In genomic region chr6:105191351-105191750, GRCh38 we compare ENCODE assay signal across 20 cellular contexts. TPM values are rescaled to one million over a fixed set of nuclear protein-coding genes. Genes with fewer than 3 reads are reported as not detected.
DNase-seq lines count a peak whose midpoint lies in the region; ATAC-seq and TF ChIP-seq lines count a peak whose summit lies in the region.
"Had no signal": no experiment of that assay in that cellular context is flagged by ENCODE, and none has a peak within 500 bp of the region (broad histone marks: within the 10 kb centered on the region; RNA-seq: fewer than 3 reads in every experiment).

No MANE protein-coding gene starts in this region.

- no peak for ATAC-seq in stimulated activated naive B cell treated with anti-CD40 and anti-IgM and Interleukin-4, amounts not matched to agents 10 μg/mL and 1 μg/mL and 100 μg/mL, for 72 hours (replicated peaks)
- ATAC-seq in HG03039 (IDR thresholded peaks at IDR 0.05; ENCODE audit: unreplicated experiment), result no peak
- ATAC-seq: GM12878, Panc1 had no signal

- no peak overlapping the region for H3K4me3 ChIP-seq in choroid plexus epithelial cell (ENCODE audit: low read depth, low read length)
- H3K4me3 ChIP-seq: GM12878 had no signal

- intact Hi-C loops in activated naive CD4-positive, alpha-beta T cell treated with anti-CD3 and anti-CD28 coated beads for 36 hours (cut with micrococcal nuclease), result no loop called here

- H3K27ac Mint-ChIP-seq in stimulated activated naive B cell treated with anti-CD40 and anti-IgM and Interleukin-4, amounts not matched to agents 10 μg/mL and 1 μg/mL and 100 μg/mL, for 72 hours, result no peak overlapping the region
- no peak overlapping the region for H3K27ac Mint-ChIP-seq in activated naive CD4-positive, alpha-beta T cell treated with anti-CD3 and anti-CD28 coated beads for 36 hours
- H3K27ac Mint-ChIP-seq: CD4-positive, CD25-positive, alpha-beta regulatory T cell had no signal

- TF ChIP-seq CTCF in choroid plexus epithelial cell (conservative IDR thresholded peaks at IDR 0.05; ENCODE audit: low read depth, low read length), result no peak

- CTCF ChIA-PET in activated naive CD4-positive, alpha-beta T cell treated with anti-CD3 and anti-CD28 coated beads for 36 hours (lab: Charles Lee), result no interaction called here

- no peaks in the 10 kb centered on the region for H3K36me3 Mint-ChIP-seq in stimulated activated naive B cell treated with anti-CD40 and anti-IgM and Interleukin-4, amounts not matched to agents 10 μg/mL and 1 μg/mL and 100 μg/mL, for 72 hours
- H3K36me3 Mint-ChIP-seq in activated naive CD4-positive, alpha-beta T cell treated with anti-CD3 and anti-CD28 coated beads for 36 hours (ENCODE audit: low read depth), result no peaks in the 10 kb centered on the region
- H3K36me3 Mint-ChIP-seq: CD4-positive, CD25-positive, alpha-beta regulatory T cell had no signal

- peak; percentile 82 for DNase-seq in LHCN-M2 (ENCODE audit: low read depth)
- peak; percentile 39 for DNase-seq in choroid plexus epithelial cell (ENCODE audit: low read depth)
- DNase-seq in fibroblast of peridontal ligament (ENCODE audit: extremely low read depth), result peak; percentile 27
- DNase-seq in stimulated activated naive B cell treated with anti-CD40 and anti-IgM and Interleukin-4, amounts not matched to agents 10 μg/mL and 1 μg/mL and 100 μg/mL, for 72 hours, result no peak
- no peak for DNase-seq in SKM-1 treated with dmso at 0.1 percent for 144 hours (lab: John Stamatoyannopoulos, UW; ENCODE audit: unreplicated experiment)
- no peak for DNase-seq in activated naive CD4-positive, alpha-beta T cell treated with anti-CD3 and anti-CD28 coated beads for 36 hours
- DNase-seq: CD4-positive, CD25-positive, alpha-beta regulatory T cell; COR-L47; DMS79; H7; Karpas-422; NCI-H1417; NCI-H1694 treated with DMSO at 0.1 percent for 48 hours; NCI-H2081 treated with DMSO at 0.1 percent for 48 hours; NCI-H2171 treated with DMSO at 0.1 percent for 48 hours; NCI-H524 treated with DMSO at 0.1 percent for 48 hours; SIG-M5 had no signal

- no peaks in the 10 kb centered on the region for H3K4me1 Mint-ChIP-seq in stimulated activated naive B cell treated with anti-CD40 and anti-IgM and Interleukin-4, amounts not matched to agents 10 μg/mL and 1 μg/mL and 100 μg/mL, for 72 hours
- H3K4me1 Mint-ChIP-seq in activated naive CD4-positive, alpha-beta T cell treated with anti-CD3 and anti-CD28 coated beads for 36 hours (ENCODE audit: low read depth), result no peaks in the 10 kb centered on the region
- H3K4me1 Mint-ChIP-seq: CD4-positive, CD25-positive, alpha-beta regulatory T cell had no signal

- H3K9me3 Mint-ChIP-seq in stimulated activated naive B cell treated with anti-CD40 and anti-IgM and Interleukin-4, amounts not matched to agents 10 μg/mL and 1 μg/mL and 100 μg/mL, for 72 hours, result no peaks in the 10 kb centered on the region
- no peaks in the 10 kb centered on the region for H3K9me3 Mint-ChIP-seq in activated naive CD4-positive, alpha-beta T cell treated with anti-CD3 and anti-CD28 coated beads for 36 hours

- peaks cover 9 to 25% of the 10 kb centered on the region in 2 donors for H3K27me3 Mint-ChIP-seq in stimulated activated naive B cell treated with anti-CD40 and anti-IgM and Interleukin-4, amounts not matched to agents 10 μg/mL and 1 μg/mL and 100 μg/mL, for 72 hours
- H3K27me3 Mint-ChIP-seq in activated naive CD4-positive, alpha-beta T cell treated with anti-CD3 and anti-CD28 coated beads for 36 hours (ENCODE audit: low read depth), result peaks cover 18% of the 10 kb centered on the region

- H3K4me3 Mint-ChIP-seq in stimulated activated naive B cell treated with anti-CD40 and anti-IgM and Interleukin-4, amounts not matched to agents 10 μg/mL and 1 μg/mL and 100 μg/mL, for 72 hours, result no peak overlapping the region
- no peak overlapping the region for H3K4me3 Mint-ChIP-seq in activated naive CD4-positive, alpha-beta T cell treated with anti-CD3 and anti-CD28 coated beads for 36 hours
- H3K4me3 Mint-ChIP-seq: CD4-positive, CD25-positive, alpha-beta regulatory T cell had no signal

RNA-seq across cellular contexts. Expression of gene POPDC3, which starts 11.5 kb away (rescaled TPM):
- total RNA-seq in LHCN-M2 (2014; rRNA removed), result 64.8 and 77.9 TPM in 2 replicates
- 28.9 TPM for polyA plus RNA-seq in LHCN-M2 (2012)
- total RNA-seq in activated naive CD4-positive, alpha-beta T cell treated with anti-CD3 and anti-CD28 coated beads for 36 hours, result not detected
- total RNA-seq: CD4-positive, CD25-positive, alpha-beta regulatory T cell; GM12878 had no signal
- polyA plus RNA-seq: CD4-positive, CD25-positive, alpha-beta regulatory T cell had no signal

Comparison
In these comparisons a context has a peak if more than half of its experiments do, and no peak if none do; other contexts are left out.
1. DNase-seq: peak in LHCN-M2 (single experiment), choroid plexus epithelial cell (single experiment) and fibroblast of peridontal ligament (single experiment); none in stimulated activated naive B cell treated with anti-CD40 and anti-IgM and Interleukin-4, amounts not matched to agents 10 μg/mL and 1 μg/mL and 100 μg/mL, for 72 hours (single experiment), SKM-1 treated with dmso at 0.1 percent for 144 hours (single experiment) and activated naive CD4-positive, alpha-beta T cell treated with anti-CD3 and anti-CD28 coated beads for 36 hours (single experiment).
2. RNA of gene POPDC3, which starts 11.5 kb away (total RNA-seq): 64.8 to 77.9 TPM in LHCN-M2; not detected in activated naive CD4-positive, alpha-beta T cell treated with anti-CD3 and anti-CD28 coated beads for 36 hours; every median in the first group is over 10 times any median in the second.